28 cellular contexts compared by ENCODE assay signal in the genomic region with DNA sequence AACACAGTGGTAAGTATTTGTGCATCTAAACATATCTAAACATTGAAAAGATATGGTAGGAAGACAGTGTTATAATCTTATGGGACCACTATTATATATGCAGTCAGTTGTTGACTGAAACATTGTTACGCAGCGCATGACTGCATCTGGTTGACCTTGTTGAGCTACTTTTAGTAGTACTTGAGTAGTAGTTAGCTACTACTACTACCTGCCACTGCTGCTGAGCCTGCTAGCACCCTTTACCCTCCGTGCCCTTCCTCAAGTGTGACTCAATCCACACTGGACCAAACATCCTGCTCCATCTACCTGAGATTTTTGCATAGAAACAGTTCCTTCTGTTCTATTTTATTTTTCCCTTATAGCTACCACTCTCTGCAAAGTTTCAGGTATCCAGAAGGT.
"Had no signal": no experiment of that assay in that cellular context is flagged by ENCODE, and none has a peak within 500 bp of the region (broad histone marks: within the 10 kb centered on the region; RNA-seq: fewer than 3 reads in every experiment).

No MANE protein-coding gene starts in this region.

- H3K9me3 ChIP-seq: gastroesophageal sphincter, heart left ventricle, lower lobe of right lung, neutrophil, right lobe of liver, suprapubic skin, transverse colon, upper lobe of right lung, uterus had no signal

- ATAC-seq: gastroesophageal sphincter; heart left ventricle; left ventricle myocardium superior; lower lobe of right lung; natural killer cell; right lobe of liver; stimulated activated naive CD8-positive, alpha-beta T cell treated with anti-CD3 and anti-CD28 coated beads, Interleukin-15, amount 100 ng/mL, for 72 hours; upper lobe of right lung had no signal

- H3K36me3 ChIP-seq: gastroesophageal sphincter, heart left ventricle, lower lobe of right lung, neutrophil, right lobe of liver, suprapubic skin, transverse colon, upper lobe of right lung, uterus had no signal

- H3K4me3 Mint-ChIP-seq: memory B cell; natural killer cell; neural crest cell; stimulated activated naive CD8-positive, alpha-beta T cell treated with anti-CD3 and anti-CD28 coated beads, Interleukin-15, amount 100 ng/mL, for 72 hours had no signal

- H3K4me3 ChIP-seq: coronary artery, gastroesophageal sphincter, heart left ventricle, hepatocyte, lower lobe of right lung, right lobe of liver, smooth muscle cell, suprapubic skin, transverse colon, upper lobe of right lung, uterus had no signal

- DNase-seq: dermis blood vessel endothelial cell; effector memory CD4-positive, alpha-beta T cell; erythroblast; heart left ventricle; left ventricle myocardium superior; lower lobe of right lung; natural killer cell; right lobe of liver; stimulated activated CD4-positive, alpha-beta T cell treated with anti-CD3 and anti-CD28 coated beads, Interleukin-12 subunit alpha, Interleukin-12 subunit beta, amount 100 ng/mL, for 4 hours; stimulated activated CD4-positive, alpha-beta T cell treated with anti-CD3 and anti-CD28 coated beads, Interleukin-1b, Interleukin-23, amount 100 ng/mL, for 48 hours; stimulated activated CD4-positive, alpha-beta T cell treated with anti-CD3 and anti-CD28 coated beads, Interleukin-4, amount 100 ng/mL, for 1 hour; stimulated activated CD8-positive, alpha-beta memory T cell treated with anti-CD3 and anti-CD28 coated beads, Interleukin-4, amount 100 ng/mL, for 48 hours; stimulated activated naive CD4-positive, alpha-beta T cell; stimulated activated naive CD8-positive, alpha-beta T cell treated with anti-CD3 and anti-CD28 coated beads, Interleukin-15, amount 100 ng/mL, for 72 hours; transverse colon; upper lobe of right lung; uterus had no signal

- H3K9me3 Mint-ChIP-seq: memory B cell, natural killer cell, neural crest cell had no signal

- H2AFZ ChIP-seq: hepatocyte, parathyroid adenoma had no signal

- H3K4me1 ChIP-seq: gastroesophageal sphincter, lower lobe of right lung, right lobe of liver, suprapubic skin, transverse colon, upper lobe of right lung, uterus had no signal

- H3K27ac Mint-ChIP-seq: memory B cell; natural killer cell; progenitor cell of endocrine pancreas; stimulated activated naive CD8-positive, alpha-beta T cell treated with anti-CD3 and anti-CD28 coated beads, Interleukin-15, amount 100 ng/mL, for 72 hours had no signal

- H3K27ac ChIP-seq: coronary artery, gastroesophageal sphincter, heart left ventricle, hepatocyte, lower lobe of right lung, neutrophil, parathyroid adenoma, right lobe of liver, suprapubic skin, transverse colon, upper lobe of right lung, uterus had no signal

- H3K79me2 ChIP-seq: hepatocyte, parathyroid adenoma had no signal

- H3K27me3 ChIP-seq: gastroesophageal sphincter, heart left ventricle, hepatocyte, neutrophil, right lobe of liver, suprapubic skin, transverse colon, upper lobe of right lung, uterus had no signal

- H3K4me1 Mint-ChIP-seq: memory B cell; natural killer cell; stimulated activated naive CD8-positive, alpha-beta T cell treated with anti-CD3 and anti-CD28 coated beads, Interleukin-15, amount 100 ng/mL, for 72 hours had no signal

- H3K9ac ChIP-seq: parathyroid adenoma had no signal

- H3K27me3 Mint-ChIP-seq: memory B cell; stimulated activated naive CD8-positive, alpha-beta T cell treated with anti-CD3 and anti-CD28 coated beads, Interleukin-15, amount 100 ng/mL, for 72 hours had no signal

- H3K4me2 ChIP-seq: hepatocyte had no signal

- H3K36me3 Mint-ChIP-seq: memory B cell, natural killer cell had no signal

- FAIRE-seq: endothelial cell of umbilical vein had no signal
